29 cellular contexts compared by ENCODE assay signal in genomic region chr3:69850849-69851248, GRCh38.
"Had no signal": no experiment of that assay in that cellular context is flagged by ENCODE, and none has a peak within 500 bp of the region (broad histone marks: within the 10 kb centered on the region; RNA-seq: fewer than 3 reads in every experiment).

No MANE protein-coding gene starts in this region.

- DNase-seq: colonic mucosa; cortex of kidney; dermis blood vessel endothelial cell; dorsolateral prefrontal cortex; effector CD4-positive, alpha-beta T cell; effector CD8-positive, alpha-beta T cell; effector memory CD4-positive, alpha-beta T cell; effector memory CD8-positive, alpha-beta T cell; endodermal cell; erythroblast; esophagus squamous epithelium; foreskin fibroblast; foreskin keratinocyte; foreskin melanocyte; gastrocnemius medialis; glutamatergic neuron; head of caudate nucleus; heart left ventricle; heart right ventricle had no signal

- H3K27me3 ChIP-seq: colonic mucosa, dorsolateral prefrontal cortex, esophagus muscularis mucosa, esophagus squamous epithelium, gastrocnemius medialis, gastroesophageal sphincter, heart left ventricle, heart right ventricle had no signal

- H3K9me3 ChIP-seq: colonic mucosa, esophagus muscularis mucosa, esophagus squamous epithelium, gastrocnemius medialis, gastroesophageal sphincter, heart left ventricle, heart right ventricle had no signal

- H3K36me3 ChIP-seq: colonic mucosa, esophagus muscularis mucosa, esophagus squamous epithelium, gastrocnemius medialis, gastroesophageal sphincter, heart left ventricle, heart right ventricle had no signal

- H3K9me3 Mint-ChIP-seq: dendritic cell treated with granulocyte-macrophage colony-stimulating factor and Interleukin-4, amounts not matched to agents 40 ng/mL and 50 ng/mL, for 4 days; endodermal cell had no signal

- H3K27ac Mint-ChIP-seq: dendritic cell treated with granulocyte-macrophage colony-stimulating factor and Interleukin-4, amounts not matched to agents 40 ng/mL and 50 ng/mL, for 4 days; effector memory CD8-positive, alpha-beta T cell; endodermal cell had no signal

- H3K4me3 ChIP-seq: colonic mucosa, coronary artery, dorsolateral prefrontal cortex, esophagus muscularis mucosa, esophagus squamous epithelium, gastrocnemius medialis, gastroesophageal sphincter, heart left ventricle, heart right ventricle had no signal

- H3K27me3 Mint-ChIP-seq: dendritic cell treated with granulocyte-macrophage colony-stimulating factor and Interleukin-4, amounts not matched to agents 40 ng/mL and 50 ng/mL, for 4 days; effector memory CD8-positive, alpha-beta T cell had no signal

- H3K27ac ChIP-seq: colonic mucosa, coronary artery, dorsolateral prefrontal cortex, epithelial cell of prostate, esophagus muscularis mucosa, esophagus squamous epithelium, foreskin keratinocyte, gastrocnemius medialis, gastroesophageal sphincter, heart left ventricle, heart right ventricle had no signal

- H3K4me1 ChIP-seq: colonic mucosa, foreskin keratinocyte had no signal

- H3K4me3 Mint-ChIP-seq: dendritic cell treated with granulocyte-macrophage colony-stimulating factor and Interleukin-4, amounts not matched to agents 40 ng/mL and 50 ng/mL, for 4 days; effector memory CD8-positive, alpha-beta T cell; endodermal cell had no signal

- ATAC-seq: effector memory CD8-positive, alpha-beta T cell; esophagus mucosa; foreskin keratinocyte; gastrocnemius medialis; gastroesophageal sphincter; heart left ventricle; heart right ventricle had no signal

- FAIRE-seq: colon, endometrium, endothelial cell of umbilical vein, frontal cortex had no signal
